Comparison of ENCODE assay signal across 2 cellular contexts in the genomic region with DNA sequence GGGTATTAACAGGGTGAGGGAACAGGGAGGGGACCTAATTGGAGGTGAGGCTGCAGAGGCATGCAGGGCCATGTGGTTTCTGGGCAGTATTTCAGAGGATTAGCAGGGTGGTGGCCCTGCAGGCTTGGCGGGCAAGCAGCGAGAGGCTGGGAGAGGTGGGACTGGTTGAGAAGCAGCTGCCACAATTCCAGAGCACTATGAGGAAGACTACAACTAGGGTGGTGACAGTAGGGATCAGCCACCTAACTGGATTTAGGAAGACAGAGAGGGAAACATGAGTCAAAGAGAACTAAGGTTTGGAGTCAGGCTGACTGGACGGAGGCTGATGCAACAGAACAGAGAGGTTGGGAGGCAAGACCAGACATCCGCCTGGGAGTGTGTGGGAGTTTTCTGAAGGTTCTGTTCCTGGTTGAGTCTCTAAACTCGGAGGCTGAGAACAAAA.
TF ChIP-seq lines count a peak whose summit lies in the region.

No MANE protein-coding gene starts in this region.

TF ChIP-seq in HepG2, 621 proteins besides CTCF, POLR2A, EP300 and RAD21:
- TF ChIP-seq, protein P1, sequence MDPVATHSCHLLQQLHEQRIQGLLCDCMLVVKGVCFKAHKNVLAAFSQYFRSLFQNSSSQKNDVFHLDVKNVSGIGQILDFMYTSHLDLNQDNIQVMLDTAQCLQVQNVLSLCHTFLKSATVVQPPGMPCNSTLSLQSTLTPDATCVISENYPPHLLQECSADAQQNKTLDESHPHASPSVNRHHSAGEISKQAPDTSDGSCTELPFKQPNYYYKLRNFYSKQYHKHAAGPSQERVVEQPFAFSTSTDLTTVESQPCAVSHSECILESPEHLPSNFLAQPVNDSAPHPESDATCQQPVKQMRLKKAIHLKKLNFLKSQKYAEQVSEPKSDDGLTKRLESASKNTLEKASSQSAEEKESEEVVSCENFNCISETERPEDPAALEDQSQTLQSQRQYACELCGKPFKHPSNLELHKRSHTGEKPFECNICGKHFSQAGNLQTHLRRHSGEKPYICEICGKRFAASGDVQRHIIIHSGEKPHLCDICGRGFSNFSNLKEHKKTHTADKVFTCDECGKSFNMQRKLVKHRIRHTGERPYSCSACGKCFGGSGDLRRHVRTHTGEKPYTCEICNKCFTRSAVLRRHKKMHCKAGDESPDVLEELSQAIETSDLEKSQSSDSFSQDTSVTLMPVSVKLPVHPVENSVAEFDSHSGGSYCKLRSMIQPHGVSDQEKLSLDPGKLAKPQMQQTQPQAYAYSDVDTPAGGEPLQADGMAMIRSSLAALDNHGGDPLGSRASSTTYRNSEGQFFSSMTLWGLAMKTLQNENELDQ (CRISPR knock-in tag; IDR thresholded peaks at IDR 0.05; ENCODE audit: borderline replicate concordance), result no peak
- 0 out of 2 replicates have a peak, but pooled peaks have one; percentile 16 for TF ChIP-seq CEBPG (CRISPR knock-in tag; IDR thresholded peaks at IDR 0.05)
- TF ChIP-seq, protein P2, sequence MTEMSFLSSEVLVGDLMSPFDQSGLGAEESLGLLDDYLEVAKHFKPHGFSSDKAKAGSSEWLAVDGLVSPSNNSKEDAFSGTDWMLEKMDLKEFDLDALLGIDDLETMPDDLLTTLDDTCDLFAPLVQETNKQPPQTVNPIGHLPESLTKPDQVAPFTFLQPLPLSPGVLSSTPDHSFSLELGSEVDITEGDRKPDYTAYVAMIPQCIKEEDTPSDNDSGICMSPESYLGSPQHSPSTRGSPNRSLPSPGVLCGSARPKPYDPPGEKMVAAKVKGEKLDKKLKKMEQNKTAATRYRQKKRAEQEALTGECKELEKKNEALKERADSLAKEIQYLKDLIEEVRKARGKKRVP (CRISPR knock-in tag; IDR thresholded peaks at IDR 0.05), result peak in 1 of 2 experiments; percentile 81; a peak in 2 of 4 replicates
- TF ChIP-seq, protein P3, sequence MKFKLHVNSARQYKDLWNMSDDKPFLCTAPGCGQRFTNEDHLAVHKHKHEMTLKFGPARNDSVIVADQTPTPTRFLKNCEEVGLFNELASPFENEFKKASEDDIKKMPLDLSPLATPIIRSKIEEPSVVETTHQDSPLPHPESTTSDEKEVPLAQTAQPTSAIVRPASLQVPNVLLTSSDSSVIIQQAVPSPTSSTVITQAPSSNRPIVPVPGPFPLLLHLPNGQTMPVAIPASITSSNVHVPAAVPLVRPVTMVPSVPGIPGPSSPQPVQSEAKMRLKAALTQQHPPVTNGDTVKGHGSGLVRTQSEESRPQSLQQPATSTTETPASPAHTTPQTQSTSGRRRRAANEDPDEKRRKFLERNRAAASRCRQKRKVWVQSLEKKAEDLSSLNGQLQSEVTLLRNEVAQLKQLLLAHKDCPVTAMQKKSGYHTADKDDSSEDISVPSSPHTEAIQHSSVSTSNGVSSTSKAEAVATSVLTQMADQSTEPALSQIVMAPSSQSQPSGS (CRISPR knock-in tag; IDR thresholded peaks at IDR 0.05), result no peak
TF ChIP-seq in HepG2: peak in this region for 2.

TF ChIP-seq in SK-N-SH, 30 proteins besides CTCF, POLR2A, EP300 and RAD21:
- TF ChIP-seq GATA2 (CRISPR knock-in tag; IDR thresholded peaks at IDR 0.05), result no peak
